Comparison of ENCODE assay signal across 8 cellular contexts in the genomic region with DNA sequence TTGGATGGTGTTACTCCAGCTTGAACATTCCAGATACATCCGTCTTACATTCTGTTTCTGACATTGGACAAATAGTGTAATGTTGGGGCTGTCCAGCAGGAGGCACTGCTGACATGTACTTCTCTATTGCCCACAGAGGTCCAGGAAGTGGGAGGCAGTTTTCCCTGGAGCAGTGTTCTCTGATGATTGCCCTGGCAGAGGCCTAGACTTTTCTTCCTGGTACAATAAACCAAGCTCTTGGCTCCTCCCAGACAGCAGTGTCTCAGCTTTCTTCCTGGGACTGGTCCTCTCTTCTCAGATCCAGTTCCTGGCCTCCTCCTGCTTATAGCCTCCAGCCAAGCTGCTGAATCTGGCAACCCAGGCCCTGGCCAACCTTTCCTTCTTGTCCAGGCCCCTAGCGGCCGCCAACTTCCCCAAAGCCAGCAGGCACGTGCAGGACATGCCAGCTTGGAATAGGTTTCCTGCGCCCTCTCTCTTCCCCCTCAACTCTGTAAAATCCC. TPM values are rescaled to one million over a fixed set of nuclear protein-coding genes. Genes with fewer than 3 reads are reported as not detected.
DNase-seq lines count a peak whose midpoint lies in the region; ATAC-seq and TF ChIP-seq lines count a peak whose summit lies in the region.

No MANE protein-coding gene starts in this region.

- no peak overlapping the region for H3K4me3 Mint-ChIP-seq in CD14-positive monocyte

- H3K36me3 ChIP-seq in HCT116 (ENCODE audit: control insufficient read depth in 1 of 2, insufficient read depth in 2 of 2, low read length in 2 of 2) (no peaks in the 10 kb centered on the region), mucosa of rectum (ENCODE audit: control insufficient read depth in 2 of 2, insufficient read depth in 2 of 2, low read length in 2 of 2) (no peaks in the 10 kb centered on the region)

- TF ChIP-seq POLR2A in HCT116 (IDR thresholded peaks at IDR 0.05; ENCODE audit: borderline replicate concordance, extremely low read depth, insufficient read depth, insufficient read length) = no peak

- H3K4me3 ChIP-seq in HCT116 (replicated peaks in 1 of 2; ENCODE audit: low read depth in 1 of 2, low read length in 2 of 2) = no peak overlapping the region
- H3K4me3 ChIP-seq in mucosa of rectum (ENCODE audit: low read length in 2 of 2) = no peak overlapping the region

- H3K27ac Mint-ChIP-seq in CD14-positive monocyte = no peak overlapping the region

- DNase-seq in CD14-positive monocyte (ENCODE audit: low spot score) = no peak
- peak; percentile 86 for DNase-seq in HCT116 (ENCODE audit: low read depth, low spot score)
- DNase-seq in NCI-H748 treated with DMSO at 0.1 percent for 48 hours (lab: John Stamatoyannopoulos, UW) = peak; percentile 45
- DNase-seq in activated T-cell treated with anti-CD3 and anti-CD28 coated beads, Interleukin-2, amount 50 U/mL, for 1 hour = peak; percentile 58
- peak in 45 of 49 donors; percentile 10 to 91 (median 64) for DNase-seq in substantia nigra (lab: John Stamatoyannopoulos, UW)
- no peak for DNase-seq in GM19238 (ENCODE audit: insufficient read length, low spot score)

- peaks cover 17% of the 10 kb centered on the region for H3K4me1 Mint-ChIP-seq in CD14-positive monocyte

- peaks cover 4 to 6% (median 6%) of the 10 kb centered on the region in 3 donors for H3K27me3 Mint-ChIP-seq in CD14-positive monocyte (ENCODE audit: low read depth in 3 of 3)

- H3K4me1 ChIP-seq in HCT116 (ENCODE audit: control insufficient read depth in 1 of 2, insufficient read depth in 2 of 2, low read length in 2 of 2) (peaks cover 15 to 36% of the 10 kb centered on the region in 2 experiments), mucosa of rectum (ENCODE audit: control insufficient read depth in 2 of 2, insufficient read depth in 2 of 2, low read length in 2 of 2) (peaks cover 8 to 15% of the 10 kb centered on the region in 2 donors)

- no peaks in the 10 kb centered on the region for H3K9me3 Mint-ChIP-seq in CD14-positive monocyte

- TF ChIP-seq RAD21 in HCT116 (IDR thresholded peaks at IDR 0.05; ENCODE audit: low read depth) = peak; percentile 99

- RAD21 ChIA-PET in HCT116 (lab: Charles Lee; ENCODE audit: low non-redundant PET in 1 of 2, low total read pairs in 2 of 2, uncharacterized antibody in 2 of 2, unreplicated experiment in 2 of 2) = interaction anchor here (0.8 to 2.4 kb wide), 10 partner anchors 52 to 213 kb away, joined by 3 to 37 read pairs (median 3); partner anchors contain the start of gene NIPAL3 (in 1 of the 2)

- intact Hi-C loops in CD14-positive monocyte (cut with micrococcal nuclease) (loop anchor here in 1 of 2 donors (2.0 kb wide), 1 partner anchor 189 kb away; no protein-coding TSS in a partner anchor), HCT116 (cut with micrococcal nuclease) (loop anchor here (1.0 to 5.0 kb wide), 4 partner anchors 106 to 635 kb away; no protein-coding TSS in a partner anchor)

- peak overlapping the region; percentile 43 for H3K4me2 ChIP-seq in HCT116 (ENCODE audit: low read length)

- H3K9me2 ChIP-seq in HCT116 (ENCODE audit: insufficient read depth) = no peaks in the 10 kb centered on the region

- CTCF ChIA-PET in HCT116 (lab: Charles Lee) = interaction anchor here (0.7 to 7.4 kb wide), 33 partner anchors 8 to 629 kb away, joined by 3 to 457 read pairs (median 5); partner anchors contain the start of genes IFNLR1, NIPAL3 and STPG1

- H3K9me3 ChIP-seq in HCT116 (ENCODE audit: control insufficient read depth in 1 of 2, insufficient read depth in 1 of 2, low read depth in 1 of 2, low read length in 2 of 2) (no peaks in the 10 kb centered on the region), mucosa of rectum (ENCODE audit: control insufficient read depth in 2 of 2, low read length in 2 of 2) (no peaks in the 10 kb centered on the region)

- TF ChIP-seq CTCF in CD14-positive monocyte (IDR thresholded peaks at IDR 0.05) (peak; percentile 85), HCT116 (IDR thresholded peaks at IDR 0.05 in 2 of 3, conservative IDR thresholded peaks at IDR 0.05 in 1 of 3; ENCODE audit: borderline replicate concordance in 1 of 3, insufficient read depth in 1 of 3, low read depth in 2 of 3, low read length in 2 of 3) (peak; percentile 69 to 97 (median 88))

- no peaks in the 10 kb centered on the region for H3K79me2 ChIP-seq in HCT116 (ENCODE audit: insufficient read depth, low read length)

- H3K9ac ChIP-seq in HCT116 (ENCODE audit: low read length) (no peak overlapping the region), mucosa of rectum (ENCODE audit: low read depth in 1 of 2, low read length in 2 of 2) (peak overlapping the region in 1 of 2 donors; percentile 44)

- H4K20me1 ChIP-seq in HCT116 (ENCODE audit: insufficient read depth) = no peaks in the 10 kb centered on the region

- no peaks in the 10 kb centered on the region for H3K27me3 ChIP-seq in HCT116 (ENCODE audit: insufficient read depth, low read length)
- H3K27me3 ChIP-seq in mucosa of rectum (ENCODE audit: control insufficient read depth in 2 of 2, insufficient read depth in 2 of 2, low read length in 2 of 2) = peaks cover 0 to 2% of the 10 kb centered on the region in 2 donors

- H2AFZ ChIP-seq in HCT116 (ENCODE audit: low read depth, low read length, poor library complexity, severe bottlenecking) = peak overlapping the region; percentile 60

- BruUV-seq in HCT116 (replicated peaks; lab: Mats Ljungman, UMichigan) = no TSS peak

- POLR2A ChIA-PET in HCT116 (lab: Charles Lee) = interaction anchor here (0.8 to 1.3 kb wide), 4 partner anchors 82 to 190 kb away, joined by 3 to 12 read pairs (median 3); no protein-coding TSS in a partner anchor

- H3K36me3 Mint-ChIP-seq in CD14-positive monocyte = no peaks in the 10 kb centered on the region

- H3K27ac ChIP-seq in HCT116 (ENCODE audit: low read depth, low read length) (peak overlapping the region; percentile 31; the same call in 1 of the 2 replicates), mucosa of rectum (ENCODE audit: low read depth in 2 of 2, low read length in 2 of 2) (peak overlapping the region; percentile 57 to 61), substantia nigra (ENCODE audit: low read depth, low read length, poor library complexity, severe bottlenecking) (no peak overlapping the region)

- peak; percentile 73 for ATAC-seq in HCT116
- peak; percentile 78 for ATAC-seq in esophagus mucosa

TF ChIP-seq in HCT116, 20 proteins besides CTCF, POLR2A, EP300 and RAD21:
- TF ChIP-seq EZH2 (IDR thresholded peaks at IDR 0.05) (no peak), ZFX (IDR thresholded peaks at IDR 0.05) (peak; percentile 43; the same call in 1 of the 2 replicates), CBX3 (IDR thresholded peaks at IDR 0.05; ENCODE audit: low read depth) (peak; percentile 73; the same call in 1 of the 2 replicates), POLR2AphosphoS5 (IDR thresholded peaks at IDR 0.05; ENCODE audit: low read depth, low read length) (0 out of 2 replicates have a peak, but pooled peaks have one; percentile 14)
- TF ChIP-seq, protein P1, sequence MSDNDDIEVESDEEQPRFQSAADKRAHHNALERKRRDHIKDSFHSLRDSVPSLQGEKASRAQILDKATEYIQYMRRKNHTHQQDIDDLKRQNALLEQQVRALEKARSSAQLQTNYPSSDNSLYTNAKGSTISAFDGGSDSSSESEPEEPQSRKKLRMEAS (IDR thresholded peaks at IDR 0.05) = peak; percentile 77

RNA-seq across cellular contexts. Expression of gene IFNLR1, which starts 14.9 kb away (rescaled TPM):
- not detected for polyA plus RNA-seq in CD14-positive monocyte
- 7.6 TPM for total RNA-seq in HCT116 (2021; ENCODE audit: unreplicated experiment)
- polyA plus RNA-seq in HCT116 (2012) = 5.0 TPM in 2 replicates
- 4.0 TPM for total RNA-seq in esophagus mucosa

RNA-seq across cellular contexts. Expression of gene IL22RA1, which starts 59.1 kb away (rescaled TPM):
- polyA plus RNA-seq in CD14-positive monocyte = not detected
- 2.1 TPM for total RNA-seq in HCT116 (2021; ENCODE audit: unreplicated experiment)
- polyA plus RNA-seq in HCT116 (2012) = 1.9 and 2.4 TPM in 2 replicates
- 10.7 TPM for total RNA-seq in esophagus mucosa

Comparison
In these comparisons a context has a peak if more than half of its experiments do, and no peak if none do; other contexts are left out.
1. DNase-seq: peak in HCT116 (single experiment), NCI-H748 treated with DMSO at 0.1 percent for 48 hours (single experiment), activated T-cell treated with anti-CD3 and anti-CD28 coated beads, Interleukin-2, amount 50 U/mL, for 1 hour (single experiment) and substantia nigra (45 of 49); none in CD14-positive monocyte (single experiment) and GM19238 (single experiment).